Comparison of ENCODE assay signal across 11 cellular contexts in genomic region chr14:73774671-73775070, GRCh38.
DNase-seq lines count a peak whose midpoint lies in the region; ATAC-seq and TF ChIP-seq lines count a peak whose summit lies in the region.
"Had no signal": no experiment of that assay in that cellular context is flagged by ENCODE, and none has a peak within 500 bp of the region (broad histone marks: within the 10 kb centered on the region; RNA-seq: fewer than 3 reads in every experiment).

No MANE protein-coding gene starts in this region.

- no peaks in the 10 kb centered on the region for H4K20me1 ChIP-seq in KMS-11 (ENCODE audit: insufficient read depth)

- peak overlapping the region in 3 of 4 donors; percentile 20 to 70 (median 52) for H3K4me3 Mint-ChIP-seq in CD4-positive, CD25-positive, alpha-beta regulatory T cell
- no peak overlapping the region for H3K4me3 Mint-ChIP-seq in central memory CD8-positive, alpha-beta T cell
- no peak overlapping the region for H3K4me3 Mint-ChIP-seq in osteocyte (ENCODE audit: unreplicated experiment)

- no peaks in the 10 kb centered on the region for H3K36me3 ChIP-seq in CD4-positive, CD25-positive, alpha-beta regulatory T cell (ENCODE audit: control insufficient read depth, insufficient read depth, low read length)
- H3K36me3 ChIP-seq in KMS-11 (ENCODE audit: insufficient read depth) = no peaks in the 10 kb centered on the region
- H3K36me3 ChIP-seq: pancreas had no signal

- no peak overlapping the region for H3K4me3 ChIP-seq in CD4-positive, CD25-positive, alpha-beta regulatory T cell (ENCODE audit: low read depth, low read length)
- H3K4me3 ChIP-seq in KMS-11 (IDR thresholded peaks at IDR 0.05; ENCODE audit: insufficient read depth, low read depth, low read length) = no peak overlapping the region
- H3K4me3 ChIP-seq: pancreas had no signal

- no peak for ATAC-seq in CD4-positive, CD25-positive, alpha-beta regulatory T cell (ENCODE audit: low read depth in 2 of 2)
- no peak for ATAC-seq in central memory CD8-positive, alpha-beta T cell (replicated peaks; ENCODE audit: extremely low read depth, poor library complexity, severe bottlenecking)
- ATAC-seq in HG03460 (IDR thresholded peaks at IDR 0.05; ENCODE audit: unreplicated experiment) = no peak
- ATAC-seq: pancreas had no signal

- no peak for DNase-seq in CD4-positive, CD25-positive, alpha-beta regulatory T cell
- DNase-seq in central memory CD8-positive, alpha-beta T cell (ENCODE audit: low spot score in 2 of 2) = no peak
- DNase-seq in osteocyte (ENCODE audit: extremely low spot score, unreplicated experiment) (no peak), caudate nucleus (lab: John Stamatoyannopoulos, UW) (no peak), SW 1271 (lab: John Stamatoyannopoulos, UW) (no peak), NCI-H226 (no peak)
- DNase-seq: NCI-H1092 treated with DMSO at 0.1 percent for 48 hours, NCI-H774 had no signal

- no peak overlapping the region for H3K9ac ChIP-seq in KMS-11

- peaks cover 65% of the 10 kb centered on the region for H3K4me1 ChIP-seq in CD4-positive, CD25-positive, alpha-beta regulatory T cell (ENCODE audit: control insufficient read depth, insufficient read depth, low read length, poor library complexity, severe bottlenecking)
- H3K4me1 ChIP-seq in KMS-11 (ENCODE audit: low read depth, poor library complexity, severe bottlenecking) = peaks cover 74% of the 10 kb centered on the region

- no peaks in the 10 kb centered on the region for H3K9me3 Mint-ChIP-seq in CD4-positive, CD25-positive, alpha-beta regulatory T cell
- H3K9me3 Mint-ChIP-seq in central memory CD8-positive, alpha-beta T cell = no peaks in the 10 kb centered on the region
- no peaks in the 10 kb centered on the region for H3K9me3 Mint-ChIP-seq in osteocyte (ENCODE audit: unreplicated experiment)

- peaks cover 45% of the 10 kb centered on the region; the same call in 1 of the 2 replicates for H3K79me2 ChIP-seq in KMS-11 (ENCODE audit: insufficient read depth, low read depth)

- peak overlapping the region; percentile 28 for H3K27ac ChIP-seq in CD4-positive, CD25-positive, alpha-beta regulatory T cell (ENCODE audit: insufficient read depth, low read length, poor library complexity, severe bottlenecking)
- no peak overlapping the region for H3K27ac ChIP-seq in KMS-11
- no peak overlapping the region for H3K27ac ChIP-seq in caudate nucleus (ENCODE audit: low read depth, low read length)
- H3K27ac ChIP-seq: pancreas had no signal

- H3K4me2 ChIP-seq in KMS-11 = peak overlapping the region; percentile 21; the same call in 1 of the 2 replicates

- H3K9me3 ChIP-seq in CD4-positive, CD25-positive, alpha-beta regulatory T cell (ENCODE audit: control insufficient read depth in 2 of 2, low read length in 2 of 2) = no peaks in the 10 kb centered on the region
- H3K9me3 ChIP-seq: pancreas had no signal

- TF ChIP-seq CTCF in KMS-11 (conservative IDR thresholded peaks at IDR 0.05; ENCODE audit: low read depth, low read length) (no peak), osteocyte (IDR thresholded peaks at IDR 0.05) (no peak)

- no peaks in the 10 kb centered on the region for H3K27me3 ChIP-seq in CD4-positive, CD25-positive, alpha-beta regulatory T cell (ENCODE audit: control insufficient read depth, insufficient read depth, low read length)
- no peaks in the 10 kb centered on the region for H3K27me3 ChIP-seq in KMS-11 (ENCODE audit: insufficient read depth, low read depth)
- H3K27me3 ChIP-seq: pancreas had no signal

- H3K36me3 Mint-ChIP-seq in CD4-positive, CD25-positive, alpha-beta regulatory T cell = no peaks in the 10 kb centered on the region
- peaks cover 19% of the 10 kb centered on the region for H3K36me3 Mint-ChIP-seq in central memory CD8-positive, alpha-beta T cell (ENCODE audit: insufficient read depth)
- H3K36me3 Mint-ChIP-seq in osteocyte (ENCODE audit: unreplicated experiment) = peaks cover 3% of the 10 kb centered on the region

- peak overlapping the region; percentile 82 to 91 (median 84) for H3K27ac Mint-ChIP-seq in CD4-positive, CD25-positive, alpha-beta regulatory T cell
- peak overlapping the region; percentile 73 for H3K27ac Mint-ChIP-seq in central memory CD8-positive, alpha-beta T cell (ENCODE audit: low read depth)
- H3K27ac Mint-ChIP-seq in osteocyte (ENCODE audit: unreplicated experiment) = peak overlapping the region; percentile 38

- no peaks in the 10 kb centered on the region for H3K27me3 Mint-ChIP-seq in CD4-positive, CD25-positive, alpha-beta regulatory T cell
- H3K27me3 Mint-ChIP-seq in central memory CD8-positive, alpha-beta T cell = no peaks in the 10 kb centered on the region
- H3K27me3 Mint-ChIP-seq in osteocyte (ENCODE audit: unreplicated experiment) = no peaks in the 10 kb centered on the region

- peaks cover 35 to 91% (median 64%) of the 10 kb centered on the region in 4 donors for H3K4me1 Mint-ChIP-seq in CD4-positive, CD25-positive, alpha-beta regulatory T cell
- peaks cover 62% of the 10 kb centered on the region for H3K4me1 Mint-ChIP-seq in central memory CD8-positive, alpha-beta T cell
- peaks cover 51% of the 10 kb centered on the region for H3K4me1 Mint-ChIP-seq in osteocyte (ENCODE audit: unreplicated experiment)

- H2AFZ ChIP-seq in KMS-11 (ENCODE audit: low read depth) = no peak overlapping the region

Comparison
In these comparisons a context has a peak if more than half of its experiments do, and no peak if none do; other contexts are left out.
1. H3K4me3 Mint-ChIP-seq: peak in CD4-positive, CD25-positive, alpha-beta regulatory T cell (3 of 4); none in central memory CD8-positive, alpha-beta T cell (single experiment) and osteocyte (single experiment).
2. Peak in every context shown above with its lines, with median percentiles within 50 percentile points of each other: H3K27ac Mint-ChIP-seq.